ENCODE assay signal across 8 cellular contexts in the genomic region with DNA sequence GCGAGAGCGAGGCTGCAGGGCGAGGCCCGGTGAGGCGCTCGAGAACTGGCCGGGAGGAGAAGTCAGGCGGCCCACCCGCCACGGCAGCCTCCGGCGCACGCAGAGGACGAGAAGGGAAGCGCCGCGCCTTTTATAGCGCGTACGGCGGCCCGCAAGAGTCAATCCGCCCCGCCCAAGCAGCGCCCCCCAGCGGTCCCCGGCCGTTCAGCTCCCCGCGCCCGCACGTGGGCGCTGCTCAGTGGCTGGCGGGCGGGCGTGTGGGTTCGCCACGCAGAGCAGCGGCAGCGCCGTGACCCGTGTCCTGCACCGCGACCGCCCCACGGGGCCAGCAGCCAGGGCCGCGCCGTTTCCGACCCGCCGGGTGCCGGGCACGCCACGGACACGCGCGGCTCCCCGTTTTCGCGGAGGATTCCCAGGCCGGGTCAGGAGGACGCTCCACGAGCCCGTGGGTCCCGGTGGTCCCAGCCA. TPM values are rescaled to one million over a fixed set of nuclear protein-coding genes. Genes with fewer than 3 reads are reported as not detected.
DNase-seq lines count a peak whose midpoint lies in the region; ATAC-seq and TF ChIP-seq lines count a peak whose summit lies in the region.

No MANE protein-coding gene starts in this region.

- H3K23ac ChIP-seq in IMR-90 (ENCODE audit: low read depth, low read length), result peak overlapping the region; percentile 71; the same call in 1 of the 2 replicates

- peaks cover 9% of the 10 kb centered on the region for H3K4me1 Mint-ChIP-seq in nephron

- H3K56ac ChIP-seq in IMR-90 (ENCODE audit: extremely low read depth, insufficient read depth, low read length), result 0 out of 2 replicates have a peak overlapping the region, but pooled peaks have one; percentile 62

- peak overlapping the region; percentile 98 for H3K4me3 ChIP-seq in IMR-90 (ENCODE audit: insufficient read depth, low read depth, low read length)

- no peak overlapping the region for H2BK120ac ChIP-seq in IMR-90 (ENCODE audit: low read depth, low read length)

- peak overlapping the region; percentile 76 to 84; a peak in 2 of 4 replicates for H4K8ac ChIP-seq in IMR-90 (ENCODE audit: low read depth in 2 of 2, low read length in 2 of 2)

- no peak overlapping the region for H2BK20ac ChIP-seq in IMR-90 (ENCODE audit: low read depth, low read length)

- H2BK15ac ChIP-seq in IMR-90 (ENCODE audit: low read depth, low read length), result no peak overlapping the region

- H3K79me1 ChIP-seq in IMR-90 (ENCODE audit: low read depth in 1 of 2, low read length in 2 of 2), result peaks cover 22 to 77% of the 10 kb centered on the region in 2 experiments

- H3K18ac ChIP-seq in IMR-90 (ENCODE audit: low read depth, low read length), result no peak overlapping the region

- BruUV-seq in IMR-90 (replicated peaks; lab: Mats Ljungman, UMichigan), result no TSS peak

- in situ Hi-C loops in IMR-90 (cut with MboI; ENCODE audit: low sequenced_read_pairs), result no loop called here

- H3K27ac ChIP-seq in IMR-90 (ENCODE audit: insufficient read depth, low read length), result peak overlapping the region; percentile 70; the same call in 1 of the 2 replicates

- H2AK9ac ChIP-seq in IMR-90 (replicated peaks; ENCODE audit: low read depth, low read length, poor library complexity), result peak overlapping the region; percentile 97

- peak overlapping the region; percentile 60 for H2BK5ac ChIP-seq in IMR-90 (ENCODE audit: low read depth, low read length, poor library complexity, severe bottlenecking)

- peaks cover 27% of the 10 kb centered on the region for H3K36me3 Mint-ChIP-seq in nephron (ENCODE audit: low read depth)

- H3K27me3 ChIP-seq in IMR-90 (ENCODE audit: control insufficient read depth, insufficient read depth, low read length), result no peaks in the 10 kb centered on the region

- peaks cover 32% of the 10 kb centered on the region for H3K36me3 ChIP-seq in IMR-90 (ENCODE audit: control insufficient read depth, insufficient read depth, low read length)

- peaks cover 15% of the 10 kb centered on the region for H3K9me1 ChIP-seq in IMR-90 (ENCODE audit: insufficient read depth, low read length)

- H3K9ac ChIP-seq in IMR-90 (ENCODE audit: low read depth, low read length), result peak overlapping the region; percentile 90

- TF ChIP-seq CTCF in IMR-90 (conservative IDR thresholded peaks at IDR 0.05; ENCODE audit: low read depth, low read length), result peak; percentile 99
- peak; percentile 87 to 96 (median 90) for TF ChIP-seq CTCF in nephron (IDR thresholded peaks at IDR 0.05; ENCODE audit: unreplicated experiment in 3 of 3)

- peaks cover 5% of the 10 kb centered on the region for H3K27me3 Mint-ChIP-seq in nephron (ENCODE audit: low read depth)

- intact Hi-C loops in IMR-90 (cut with micrococcal nuclease), result no loop called here

- CTCF ChIA-PET in IMR-90 (lab: Yijun Ruan, JAX), result no interaction called here

- H3K4me1 ChIP-seq in IMR-90 (ENCODE audit: control insufficient read depth, insufficient read depth, low read length), result peaks cover 14% of the 10 kb centered on the region

- TF ChIP-seq POLR2A in IMR-90 (IDR thresholded peaks at IDR 0.05; ENCODE audit: low read depth, low read length), result peak; percentile 100

- peak overlapping the region; percentile 77 to 99 (median 97) for H3K4me3 Mint-ChIP-seq in nephron

- peak overlapping the region; percentile 84 for H3K4ac ChIP-seq in IMR-90 (ENCODE audit: low read depth, low read length)

- WGBS in IMR-90 (ENCODE audit: extremely low coverage in 2 of 2, insufficient read length in 1 of 2), 2 experiments, result 0% methylated on average over 19 of the region's 66 CpGs; no CpG with 5 or more reads in 1 of the 2 experiments

- H4K5ac ChIP-seq in IMR-90 (ENCODE audit: low read depth, low read length), result peak overlapping the region; percentile 19

- peak overlapping the region; percentile 92 for H2AFZ ChIP-seq in IMR-90 (replicated peaks; ENCODE audit: low read length, poor library complexity)

- H3K9me3 ChIP-seq in IMR-90 (ENCODE audit: control insufficient read depth, insufficient read depth, low read length), result no peaks in the 10 kb centered on the region

- DNase-seq in DMS 273 (lab: John Stamatoyannopoulos, UW; ENCODE audit: unreplicated experiment) (peak; percentile 94), IMR-90 (peak; percentile 85), RKO (ENCODE audit: low spot score) (peak; percentile 94), fibroblast of peridontal ligament (ENCODE audit: extremely low read depth) (peak; percentile 85)
- DNase-seq in activated T-helper 1 cell treated with anti-CD3 and anti-CD28 coated beads, Interleukin-2, amount 50 U/mL, for 16 hours (ENCODE audit: low read depth in 1 of 2, low spot score in 1 of 2), result peak; percentile 89 to 91
- DNase-seq in stimulated activated naive CD4-positive, alpha-beta T cell treated with Interleukin-2 at 50 U/mL for 16 hours (lab: John Stamatoyannopoulos, UW), result peak; percentile 87

- ATAC-seq in GM21423 (IDR thresholded peaks at IDR 0.05; ENCODE audit: unreplicated experiment) (peak; percentile 61), IMR-90 (ENCODE audit: low read depth) (peak; percentile 75)

- no peaks in the 10 kb centered on the region for H3K9me3 Mint-ChIP-seq in nephron

- peak overlapping the region; percentile 95 for H3K14ac ChIP-seq in IMR-90 (replicated peaks; ENCODE audit: low read depth, low read length)

- H2AK5ac ChIP-seq in IMR-90 (ENCODE audit: low read depth, low read length), result peak overlapping the region; percentile 66

- TF ChIP-seq RAD21 in IMR-90 (IDR thresholded peaks at IDR 0.05; ENCODE audit: low read length), result no peak; the same call in 1 of the 2 replicates

- H4K91ac ChIP-seq in IMR-90 (ENCODE audit: insufficient read depth, low read depth, low read length), result peak overlapping the region; percentile 38; the same call in 1 of the 2 replicates

- POLR2A ChIA-PET in IMR-90 (lab: Charles Lee; ENCODE audit: unreplicated experiment), result interaction anchor here (0.7 kb wide), 1 partner anchor 33 kb away, joined by 3 read pairs; no protein-coding TSS in a partner anchor

- peak overlapping the region; percentile 71 for H3K4me2 ChIP-seq in IMR-90 (ENCODE audit: low read depth, low read length)

- no peak overlapping the region for H3K27ac Mint-ChIP-seq in nephron

- H4K20me1 ChIP-seq in IMR-90 (ENCODE audit: insufficient read depth, low read length), result peaks cover 48% of the 10 kb centered on the region

- dilution Hi-C loops in IMR-90 (cut with HindIII; ENCODE audit: low sequenced_read_pairs, unreplicated experiment), result no loop called here

TF ChIP-seq in IMR-90, 13 proteins besides CTCF, POLR2A, EP300 and RAD21:
- TF ChIP-seq FOS (IDR thresholded peaks at IDR 0.05; ENCODE audit: low read depth, low read length), result no peak
- TF ChIP-seq SMC3 (IDR thresholded peaks at IDR 0.05; ENCODE audit: low read depth, low read length), result peak; percentile 16; the same call in 1 of the 2 replicates
- TF ChIP-seq, protein P1, sequence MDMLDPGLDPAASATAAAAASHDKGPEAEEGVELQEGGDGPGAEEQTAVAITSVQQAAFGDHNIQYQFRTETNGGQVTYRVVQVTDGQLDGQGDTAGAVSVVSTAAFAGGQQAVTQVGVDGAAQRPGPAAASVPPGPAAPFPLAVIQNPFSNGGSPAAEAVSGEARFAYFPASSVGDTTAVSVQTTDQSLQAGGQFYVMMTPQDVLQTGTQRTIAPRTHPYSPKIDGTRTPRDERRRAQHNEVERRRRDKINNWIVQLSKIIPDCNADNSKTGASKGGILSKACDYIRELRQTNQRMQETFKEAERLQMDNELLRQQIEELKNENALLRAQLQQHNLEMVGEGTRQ (IDR thresholded peaks at IDR 0.05; ENCODE audit: low read depth, low read length), result peak; percentile 80
- TF ChIP-seq NFE2L2 (IDR thresholded peaks at IDR 0.05; ENCODE audit: low read depth, low read length), result peak; percentile 39; the same call in 1 of the 2 replicates
- TF ChIP-seq, protein P2, sequence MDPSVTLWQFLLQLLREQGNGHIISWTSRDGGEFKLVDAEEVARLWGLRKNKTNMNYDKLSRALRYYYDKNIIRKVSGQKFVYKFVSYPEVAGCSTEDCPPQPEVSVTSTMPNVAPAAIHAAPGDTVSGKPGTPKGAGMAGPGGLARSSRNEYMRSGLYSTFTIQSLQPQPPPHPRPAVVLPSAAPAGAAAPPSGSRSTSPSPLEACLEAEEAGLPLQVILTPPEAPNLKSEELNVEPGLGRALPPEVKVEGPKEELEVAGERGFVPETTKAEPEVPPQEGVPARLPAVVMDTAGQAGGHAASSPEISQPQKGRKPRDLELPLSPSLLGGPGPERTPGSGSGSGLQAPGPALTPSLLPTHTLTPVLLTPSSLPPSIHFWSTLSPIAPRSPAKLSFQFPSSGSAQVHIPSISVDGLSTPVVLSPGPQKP (IDR thresholded peaks at IDR 0.05; ENCODE audit: borderline replicate concordance, low read depth, low read length), result no peak
- peak; percentile 99 for TF ChIP-seq MXI1 (IDR thresholded peaks at IDR 0.05; ENCODE audit: borderline replicate concordance, low read depth, low read length)
- peak; percentile 90 for TF ChIP-seq MAZ (IDR thresholded peaks at IDR 0.05; ENCODE audit: borderline replicate concordance, low read depth, low read length)
- TF ChIP-seq BHLHE40 (IDR thresholded peaks at IDR 0.05; ENCODE audit: low read depth, low read length), result peak; percentile 88
- TF ChIP-seq RCOR1 (IDR thresholded peaks at IDR 0.05; ENCODE audit: insufficient replicate concordance, low read length), result no peak
- no peak for TF ChIP-seq RFX5 (IDR thresholded peaks at IDR 0.05; ENCODE audit: low read depth, low read length)

RNA-seq across cellular contexts. Expression of a gene that starts 14.6 kb away (rescaled TPM):
- not detected in 2 replicates for total RNA-seq in IMR-90 (2012; rRNA removed)
- polyA plus RNA-seq in IMR-90 (2012; rRNA removed), result not detected in 2 replicates
- 0.03 TPM in 1 of 2 replicates, not detected in the other for polyA plus RNA-seq in IMR-90 (2012; cell fraction: cytosol; rRNA removed)
- polyA plus RNA-seq in IMR-90 (2012; cell fraction: nucleus; rRNA removed; ENCODE audit: low replicate concordance), result not detected in 2 replicates

RNA-seq across cellular contexts. Expression of a gene that starts 15.7 kb away (rescaled TPM):
- 3.1 and 3.4 TPM in 2 replicates for total RNA-seq in IMR-90 (2012; rRNA removed)
- 7.1 and 8.5 TPM in 2 replicates for polyA plus RNA-seq in IMR-90 (2012; rRNA removed)
- 7.2 and 17.0 TPM in 2 replicates for polyA plus RNA-seq in IMR-90 (2012; cell fraction: cytosol; rRNA removed)
- 9.5 and 25.7 TPM in 2 replicates for polyA plus RNA-seq in IMR-90 (2012; cell fraction: nucleus; rRNA removed; ENCODE audit: low replicate concordance)

RNA-seq across cellular contexts. Expression of a gene that starts 20.2 kb away (rescaled TPM):
- not detected in 2 replicates for total RNA-seq in IMR-90 (2012; rRNA removed)
- polyA plus RNA-seq in IMR-90 (2012; rRNA removed), result not detected in 2 replicates
- polyA plus RNA-seq in IMR-90 (2012; cell fraction: cytosol; rRNA removed), result not detected in 2 replicates
- polyA plus RNA-seq in IMR-90 (2012; cell fraction: nucleus; rRNA removed; ENCODE audit: low replicate concordance), result not detected in 2 replicates

RNA-seq across cellular contexts. Expression of a gene that starts 29.9 kb away (rescaled TPM):
- not detected in 2 replicates for total RNA-seq in IMR-90 (2012; rRNA removed)
- polyA plus RNA-seq in IMR-90 (2012; rRNA removed), result not detected in 2 replicates
- polyA plus RNA-seq in IMR-90 (2012; cell fraction: cytosol; rRNA removed), result not detected in 2 replicates
- polyA plus RNA-seq in IMR-90 (2012; cell fraction: nucleus; rRNA removed; ENCODE audit: low replicate concordance), result not detected in 2 replicates

RNA-seq across cellular contexts. Expression of a gene that starts 36.2 kb away (rescaled TPM):
- total RNA-seq in IMR-90 (2012; rRNA removed), result not detected in 2 replicates
- not detected in 2 replicates for polyA plus RNA-seq in IMR-90 (2012; rRNA removed)
- polyA plus RNA-seq in IMR-90 (2012; cell fraction: cytosol; rRNA removed), result not detected in 2 replicates
- not detected in 2 replicates for polyA plus RNA-seq in IMR-90 (2012; cell fraction: nucleus; rRNA removed; ENCODE audit: low replicate concordance)

Comparison
In these comparisons a context has a peak if more than half of its experiments do, and no peak if none do; other contexts are left out.
1. Peak in every context shown above with its lines: DNase-seq, ATAC-seq, H3K4me3 ChIP-seq and H3K27ac ChIP-seq.